In genomic region chr22:36862251-36863242, GRCh38 we compare ENCODE assay signal across 2 cellular contexts.
TF ChIP-seq lines count a peak whose summit lies in the region.

No MANE protein-coding gene starts in this region.

TF ChIP-seq in IMR-90, 13 proteins besides CTCF, POLR2A, EP300 and RAD21:
- no peak for TF ChIP-seq MAZ (IDR thresholded peaks at IDR 0.05; ENCODE audit: borderline replicate concordance, low read depth, low read length)
- no peak for TF ChIP-seq NFE2L2 (IDR thresholded peaks at IDR 0.05; ENCODE audit: low read depth, low read length)
- no peak for TF ChIP-seq SMC3 (IDR thresholded peaks at IDR 0.05; ENCODE audit: low read depth, low read length)
- no peak for TF ChIP-seq MAFK (IDR thresholded peaks at IDR 0.05; ENCODE audit: low read depth, low read length)
- TF ChIP-seq BHLHE40 (IDR thresholded peaks at IDR 0.05; ENCODE audit: low read depth, low read length), result no peak
- no peak for TF ChIP-seq USF2 (IDR thresholded peaks at IDR 0.05; ENCODE audit: low read depth, low read length)
- no peak for TF ChIP-seq MXI1 (IDR thresholded peaks at IDR 0.05; ENCODE audit: borderline replicate concordance, low read depth, low read length)
TF ChIP-seq in IMR-90: peak in this region for 0.

TF ChIP-seq in WTC11, 78 proteins besides CTCF, POLR2A, EP300 and RAD21:
- TF ChIP-seq ERG (CRISPR knock-in tag; IDR thresholded peaks at IDR 0.05) (no peak), MLX (CRISPR knock-in tag; IDR thresholded peaks at IDR 0.05) (no peak), ZNF263 (CRISPR knock-in tag; IDR thresholded peaks at IDR 0.05; ENCODE audit: low read depth) (no peak), OVOL2 (CRISPR knock-in tag; IDR thresholded peaks at IDR 0.05; ENCODE audit: borderline replicate concordance) (no peak), AFF4 (CRISPR knock-in tag; IDR thresholded peaks at IDR 0.05; ENCODE audit: borderline replicate concordance) (no peak), ETV6 (CRISPR knock-in tag; IDR thresholded peaks at IDR 0.05) (no peak), AR (CRISPR knock-in tag; IDR thresholded peaks at IDR 0.05) (no peak), ZNF138 (CRISPR knock-in tag; conservative IDR thresholded peaks at IDR 0.05) (no peak), ZNF317 (CRISPR knock-in tag; IDR thresholded peaks at IDR 0.05; ENCODE audit: borderline replicate concordance, low read depth) (no peak), ZNF396 (CRISPR knock-in tag; IDR thresholded peaks at IDR 0.05; ENCODE audit: borderline replicate concordance) (no peak), ZNF425 (CRISPR knock-in tag; conservative IDR thresholded peaks at IDR 0.05) (no peak), CDX4 (CRISPR knock-in tag; IDR thresholded peaks at IDR 0.05; ENCODE audit: borderline replicate concordance) (no peak), PRRX2 (CRISPR knock-in tag; IDR thresholded peaks at IDR 0.05) (no peak), RORB (CRISPR knock-in tag; IDR thresholded peaks at IDR 0.05) (no peak), ELF4 (CRISPR knock-in tag; IDR thresholded peaks at IDR 0.05; ENCODE audit: low read depth) (no peak), ZNF219 (CRISPR knock-in tag; IDR thresholded peaks at IDR 0.05; ENCODE audit: borderline replicate concordance) (no peak), SMAD4 (CRISPR knock-in tag; IDR thresholded peaks at IDR 0.05) (no peak)
TF ChIP-seq in WTC11: peak in this region for 0.
